ENCODE assay signal across 8 cellular contexts in the genomic region with DNA sequence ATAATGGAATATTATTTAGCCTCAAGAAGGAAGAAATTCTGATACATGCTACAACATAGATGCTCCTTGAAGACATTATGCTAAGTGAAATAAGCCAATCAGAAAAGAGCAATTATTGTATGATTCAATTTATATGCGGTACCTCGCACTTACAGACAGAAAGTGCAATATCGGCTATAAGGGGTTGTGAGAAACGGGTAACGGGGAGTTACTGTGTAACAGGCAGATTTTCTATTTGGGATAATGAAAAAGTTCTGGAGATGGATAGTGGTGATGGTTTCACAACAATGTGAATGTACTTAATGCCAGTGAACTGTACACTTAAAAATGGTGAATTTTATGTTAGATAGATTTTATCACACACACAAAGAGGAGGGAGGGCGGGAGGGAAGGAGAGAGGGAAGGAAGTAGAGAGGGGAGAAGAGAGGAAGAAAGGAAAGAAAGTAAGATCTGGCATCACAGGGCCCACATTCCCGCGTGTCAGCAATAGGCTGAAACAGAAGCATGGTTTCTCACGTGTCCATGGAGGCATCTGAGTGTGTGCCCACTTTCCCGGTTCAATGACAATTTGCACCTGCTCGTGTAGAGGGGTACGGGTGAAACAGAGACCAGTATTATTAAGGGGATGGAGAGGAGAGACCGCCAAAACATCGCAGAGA. TPM values are rescaled to one million over a fixed set of nuclear protein-coding genes. Genes with fewer than 3 reads are reported as not detected.
DNase-seq lines count a peak whose midpoint lies in the region; TF ChIP-seq lines count a peak whose summit lies in the region.

No MANE protein-coding gene starts in this region.

- peaks cover 13% of the 10 kb centered on the region for H3K4me1 Mint-ChIP-seq in endodermal cell
- peaks cover 18% of the 10 kb centered on the region for H3K4me1 Mint-ChIP-seq in nephron

- TF ChIP-seq POLR2A in Peyer's patch (IDR thresholded peaks at IDR 0.05) = no peak

- H3K36me3 ChIP-seq in Peyer's patch (no peaks in the 10 kb centered on the region), endodermal cell (ENCODE audit: control insufficient read depth, insufficient read depth, low read length) (no peaks in the 10 kb centered on the region)

- peak overlapping the region; percentile 99 for H3K27ac Mint-ChIP-seq in endodermal cell
- H3K27ac Mint-ChIP-seq in nephron = peak overlapping the region; percentile 91 to 97 (median 95)

- no peaks in the 10 kb centered on the region for H3K27me3 Mint-ChIP-seq in endodermal cell (ENCODE audit: insufficient read depth)
- no peaks in the 10 kb centered on the region for H3K27me3 Mint-ChIP-seq in nephron (ENCODE audit: low read depth)

- H3K9ac ChIP-seq in endodermal cell (ENCODE audit: extremely low read depth, low read length, poor library complexity, severe bottlenecking) = peak overlapping the region; percentile 88

- peaks cover 0 to 6% (median 0%) of the 10 kb centered on the region in 4 donors for H3K4me1 ChIP-seq in Peyer's patch
- no peaks in the 10 kb centered on the region for H3K4me1 ChIP-seq in endodermal cell (ENCODE audit: control insufficient read depth, insufficient read depth, low read length)

- peaks cover 2% of the 10 kb centered on the region for H3K36me3 Mint-ChIP-seq in endodermal cell (ENCODE audit: low read depth)
- peaks cover 14% of the 10 kb centered on the region for H3K36me3 Mint-ChIP-seq in nephron (ENCODE audit: low read depth)

- H3K27me3 ChIP-seq in Peyer's patch (no peaks in the 10 kb centered on the region), endodermal cell (ENCODE audit: control insufficient read depth, insufficient read depth, low read length, poor library complexity, severe bottlenecking) (no peaks in the 10 kb centered on the region)

- H3K9me3 ChIP-seq in Peyer's patch (no peaks in the 10 kb centered on the region), endodermal cell (ENCODE audit: control insufficient read depth, low read length) (no peaks in the 10 kb centered on the region)

- no peaks in the 10 kb centered on the region for H3K9me3 Mint-ChIP-seq in endodermal cell
- H3K9me3 Mint-ChIP-seq in nephron = peaks cover 4% of the 10 kb centered on the region

- H3K27ac ChIP-seq in Peyer's patch = peak overlapping the region; percentile 85 to 93 (median 90)
- peak overlapping the region; percentile 95 for H3K27ac ChIP-seq in endodermal cell (ENCODE audit: low read depth, low read length)

- WGBS in endodermal cell (ENCODE audit: insufficient coverage in 1 of 2, insufficient read length in 1 of 2), 2 experiments = 11 to 16% methylated on average over 9 to 14 of the region's 14 CpGs

- H3K4me3 ChIP-seq in Peyer's patch (peak overlapping the region; percentile 63 to 74 (median 70)), endodermal cell (ENCODE audit: low read length) (peak overlapping the region; percentile 97)

- TF ChIP-seq CTCF in Peyer's patch (IDR thresholded peaks at IDR 0.05) (no peak), endodermal cell (conservative IDR thresholded peaks at IDR 0.05) (no peak), nephron (IDR thresholded peaks at IDR 0.05; ENCODE audit: unreplicated experiment in 3 of 3) (no peak)

- peak in 2 of 3 experiments; percentile 45 to 75 for DNase-seq in NCI-H1417 (lab: John Stamatoyannopoulos, UW)
- DNase-seq in NCI-H1417 treated with DMSO at 0.1 percent for 48 hours (lab: John Stamatoyannopoulos, UW) = no peak
- DNase-seq in Peyer's patch = peak in 1 of 3 donors; percentile 17
- no peak for DNase-seq in endodermal cell
- no peak for DNase-seq in NCI-H1436 treated with DMSO at 0.1 percent for 48 hours (lab: John Stamatoyannopoulos, UW)
- DNase-seq in stimulated activated CD4-positive, alpha-beta T cell treated with anti-CD3 and anti-CD28 coated beads, Interleukin-2, amount 100 ng/mL, for 48 hours = no peak
- DNase-seq in retina = no peak

- H3K4me3 Mint-ChIP-seq in endodermal cell = peak overlapping the region; percentile 96
- peak overlapping the region; percentile 89 to 97 (median 91) for H3K4me3 Mint-ChIP-seq in nephron

RNA-seq across cellular contexts. Expression of a gene that starts 0.7 kb away (rescaled TPM):
- total RNA-seq in Peyer's patch (1 to 10 TPM in 3 of 4 donors, under 1 TPM in 1; 0.94 to 8.4 (median 4.2) TPM), endodermal cell (10 to 100 TPM; 29.6 to 34.9 TPM)
- 22.2 TPM for polyA plus RNA-seq in endodermal cell (2013, experiment 1 of 2)
- 24.7 TPM for polyA plus RNA-seq in endodermal cell (2013, experiment 2 of 2)

Comparison
In these comparisons a context has a peak if more than half of its experiments do, and no peak if none do; other contexts are left out.
1. DNase-seq: peak in NCI-H1417 (2 of 3); none in NCI-H1417 treated with DMSO at 0.1 percent for 48 hours (single experiment), endodermal cell (single experiment), NCI-H1436 treated with DMSO at 0.1 percent for 48 hours (single experiment), stimulated activated CD4-positive, alpha-beta T cell treated with anti-CD3 and anti-CD28 coated beads, Interleukin-2, amount 100 ng/mL, for 48 hours (0 of 2) and retina (single experiment).